21 cellular contexts compared by ENCODE assay signal in the genomic region with DNA sequence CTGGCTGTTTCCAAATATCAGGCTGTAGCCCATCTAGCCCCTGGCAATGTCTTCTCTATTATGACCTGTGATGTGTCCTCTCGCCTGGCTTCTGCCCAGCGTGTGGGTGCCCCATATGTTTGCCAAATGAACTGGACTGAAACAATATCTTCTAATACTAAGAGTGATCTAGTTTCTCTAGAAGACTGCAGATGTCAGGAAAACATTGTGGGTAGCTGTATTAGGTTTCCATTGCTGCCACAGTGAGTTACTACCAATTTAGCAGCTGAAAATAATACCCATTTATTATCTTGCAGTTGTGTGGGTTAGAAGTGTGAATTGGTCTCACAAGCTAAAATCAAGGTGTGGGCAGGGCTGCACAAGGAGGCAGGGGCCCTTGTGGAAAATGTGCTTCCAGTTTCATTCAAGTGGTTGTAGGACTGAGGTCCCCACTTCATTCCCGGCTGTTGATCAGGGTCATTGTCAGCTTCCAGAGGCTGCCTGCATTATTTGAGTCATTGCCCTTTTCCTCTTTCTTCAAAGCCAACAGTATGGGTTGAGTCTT.
DNase-seq lines count a peak whose midpoint lies in the region; FAIRE-seq and TF ChIP-seq lines count a peak whose summit lies in the region.
"Had no signal": no experiment of that assay in that cellular context is flagged by ENCODE, and none has a peak within 500 bp of the region (broad histone marks: within the 10 kb centered on the region; RNA-seq: fewer than 3 reads in every experiment).

No MANE protein-coding gene starts in this region.

- FAIRE-seq in small intestine (lab: Jason Lieb, UNC), result no peak
- FAIRE-seq: A549, D721Med, G401.6, GM12892, GM18507, H1, HTR-8/SVneo had no signal

- H3K27me3 ChIP-seq in endodermal cell (ENCODE audit: control insufficient read depth, insufficient read depth, low read length, poor library complexity, severe bottlenecking), result peaks cover 6% of the 10 kb centered on the region
- no peaks in the 10 kb centered on the region for H3K27me3 ChIP-seq in uterus
- no peaks in the 10 kb centered on the region for H3K27me3 ChIP-seq in small intestine (ENCODE audit: control insufficient read depth in 2 of 2, insufficient read depth in 2 of 2, low read length in 2 of 2)

- no peak overlapping the region for H3K9ac ChIP-seq in endodermal cell (ENCODE audit: extremely low read depth, low read length, poor library complexity, severe bottlenecking)

- H3K27ac Mint-ChIP-seq in endodermal cell (no peak overlapping the region), nephron progenitor cell (peak overlapping the region; percentile 20)
- H3K27ac Mint-ChIP-seq: CD4-positive, alpha-beta T cell; H9 had no signal

- H3K36me3 Mint-ChIP-seq in endodermal cell (ENCODE audit: low read depth) (peaks cover 30% of the 10 kb centered on the region), nephron progenitor cell (ENCODE audit: low read depth) (peaks cover 40% of the 10 kb centered on the region)

- no peak for TF ChIP-seq CTCF in endodermal cell (conservative IDR thresholded peaks at IDR 0.05)
- TF ChIP-seq CTCF in nephron progenitor cell (IDR thresholded peaks at IDR 0.05), result no peak
- no peak for TF ChIP-seq CTCF in uterus (IDR thresholded peaks at IDR 0.05)

- no peak overlapping the region for H3K4me3 ChIP-seq in endodermal cell (ENCODE audit: low read length)
- H3K4me3 ChIP-seq in uterus, result no peak overlapping the region
- no peak overlapping the region for H3K4me3 ChIP-seq in small intestine (ENCODE audit: low read depth in 1 of 2, low read length in 2 of 2)
- H3K4me3 ChIP-seq: A549 had no signal

- no peak overlapping the region for H3K4me3 Mint-ChIP-seq in endodermal cell
- no peak overlapping the region for H3K4me3 Mint-ChIP-seq in nephron progenitor cell
- H3K4me3 Mint-ChIP-seq: CD4-positive, alpha-beta T cell; H9 had no signal

- intact Hi-C loops in uterus (cut with DNase I; ENCODE audit: low total_unique reads), result no loop called here

- H3K27ac ChIP-seq in endodermal cell (ENCODE audit: low read depth, low read length), result no peak overlapping the region
- H3K27ac ChIP-seq in uterus, result no peak overlapping the region
- H3K27ac ChIP-seq in small intestine (ENCODE audit: low read depth in 1 of 2, low read length in 1 of 2), result no peak overlapping the region
- H3K27ac ChIP-seq: 22Rv1, A549, C4-2B had no signal

- DNase-seq in NCI-H2171 treated with DMSO at 0.1 percent for 48 hours (lab: John Stamatoyannopoulos, UW) (peak; percentile 34), NCI-H2171 (lab: John Stamatoyannopoulos, UW) (no peak), endodermal cell (peak; percentile 12), myocyte (ENCODE audit: low read depth) (peak; percentile 61), nephron progenitor cell (no peak), uterus (no peak), small intestine (no peak), globus pallidus (ENCODE audit: low spot score) (no peak)
- DNase-seq: AML-193; Caco-2; CD4-positive, alpha-beta T cell; H9 had no signal

- H3K4me1 ChIP-seq in endodermal cell (ENCODE audit: control insufficient read depth, insufficient read depth, low read length) (peaks cover 21% of the 10 kb centered on the region), uterus (no peaks in the 10 kb centered on the region), small intestine (ENCODE audit: control insufficient read depth in 2 of 2, insufficient read depth in 1 of 2, low read depth in 1 of 2, low read length in 1 of 2) (peaks cover 1 to 9% of the 10 kb centered on the region in 2 donors)
- H3K4me1 ChIP-seq: A549 had no signal

- H3K36me3 ChIP-seq in endodermal cell (ENCODE audit: control insufficient read depth, insufficient read depth, low read length) (no peaks in the 10 kb centered on the region), uterus (no peaks in the 10 kb centered on the region), small intestine (ENCODE audit: control insufficient read depth in 2 of 2, insufficient read depth in 2 of 2, low read length in 2 of 2) (no peaks in the 10 kb centered on the region)

- H3K27me3 Mint-ChIP-seq in endodermal cell (ENCODE audit: insufficient read depth) (peaks cover 41% of the 10 kb centered on the region), nephron progenitor cell (ENCODE audit: low read depth, poor library complexity) (peaks cover 19% of the 10 kb centered on the region)
- H3K27me3 Mint-ChIP-seq: CD4-positive, alpha-beta T cell had no signal

- H3K4me1 Mint-ChIP-seq in endodermal cell (peaks cover 39% of the 10 kb centered on the region), nephron progenitor cell (peaks cover 81% of the 10 kb centered on the region)

- H3K9me3 Mint-ChIP-seq in endodermal cell (peaks cover 49% of the 10 kb centered on the region), nephron progenitor cell (peaks cover 43% of the 10 kb centered on the region)

- TF ChIP-seq POLR2A in uterus (IDR thresholded peaks at IDR 0.05), result no peak

- H3K9me3 ChIP-seq in endodermal cell (ENCODE audit: control insufficient read depth, low read length), result peaks cover 29% of the 10 kb centered on the region
- peaks cover 0 to 4% of the 10 kb centered on the region in 2 donors for H3K9me3 ChIP-seq in uterus
- H3K9me3 ChIP-seq in small intestine (ENCODE audit: control insufficient read depth, low read depth), result no peaks in the 10 kb centered on the region

- 95 to 96% methylated on average over 3 of the region's 3 CpGs for WGBS in endodermal cell (ENCODE audit: insufficient coverage in 1 of 2, insufficient read length in 1 of 2), 2 experiments
- 94 to 96% (median 95%) methylated on average over 3 of the region's 3 CpGs for WGBS in small intestine, 3 donors

Comparison
In these comparisons a context has a peak if more than half of its experiments do, and no peak if none do; other contexts are left out.
1. DNase-seq: peak in NCI-H2171 treated with DMSO at 0.1 percent for 48 hours (single experiment), endodermal cell (single experiment) and myocyte (single experiment); none in NCI-H2171 (single experiment), nephron progenitor cell (single experiment), uterus (0 of 2), small intestine (single experiment) and globus pallidus (single experiment).